Comparison of ENCODE assay signal across 9 cellular contexts in genomic region chr9:109120204-109120789, GRCh38. TPM values are rescaled to one million over a fixed set of nuclear protein-coding genes. Genes with fewer than 3 reads are reported as not detected.
A peak's percentile ranks its signal among the peaks of the same experiment; 100 is the strongest.
DNase-seq lines count a peak whose midpoint lies in the region; ATAC-seq and TF ChIP-seq lines count a peak whose summit lies in the region.
"Had no signal": no experiment of that assay in that cellular context is flagged by ENCODE, and none has a peak within 500 bp of the region (broad histone marks: within the 10 kb centered on the region; RNA-seq: fewer than 3 reads in every experiment).

No MANE protein-coding gene starts in this region.

- no peaks in the 10 kb centered on the region for H3K27me3 ChIP-seq in GM23248 (replicated peaks; ENCODE audit: insufficient read depth)
- no peaks in the 10 kb centered on the region for H3K27me3 ChIP-seq in OCI-LY3 (ENCODE audit: low read depth, low read length)
- H3K27me3 ChIP-seq in ectodermal cell (ENCODE audit: control insufficient read depth, insufficient read depth, low read length, poor library complexity, severe bottlenecking), result no peaks in the 10 kb centered on the region
- H3K27me3 ChIP-seq in trophoblast cell (ENCODE audit: insufficient read depth, low read length), result no peaks in the 10 kb centered on the region

- H3K79me1 ChIP-seq in trophoblast cell (ENCODE audit: low read length), result peaks cover 7% of the 10 kb centered on the region

- H4K12ac ChIP-seq in trophoblast cell (ENCODE audit: low read depth, low read length), result no peak overlapping the region

- H4K91ac ChIP-seq in trophoblast cell (ENCODE audit: low read depth, low read length), result no peak overlapping the region

- no peak overlapping the region for H2BK5ac ChIP-seq in trophoblast cell (ENCODE audit: low read depth, low read length, poor library complexity)

- H3K4me2 ChIP-seq in GM23248 (ENCODE audit: unreplicated experiment) (peak overlapping the region; percentile 73), OCI-LY3 (ENCODE audit: low read length) (peak overlapping the region; percentile 93), trophoblast cell (ENCODE audit: low read length) (peak overlapping the region; percentile 39)

- DNase-seq in GM23248 (no peak), trophoblast cell (peak; percentile 69 to 90), NCI-H774 (lab: John Stamatoyannopoulos, UW) (no peak), COR-L47 (lab: John Stamatoyannopoulos, UW) (no peak), posterior cingulate gyrus (no peak)

- no peak for TF ChIP-seq CTCF in OCI-LY3 (IDR thresholded peaks at IDR 0.05; ENCODE audit: low read depth, low read length)

- H2AK5ac ChIP-seq in trophoblast cell (ENCODE audit: low read length), result no peak overlapping the region

- no peak overlapping the region for H2BK12ac ChIP-seq in trophoblast cell (ENCODE audit: low read length)

- no peak overlapping the region for H3K4ac ChIP-seq in trophoblast cell (ENCODE audit: low read depth, low read length)

- H3K4me3 ChIP-seq in GM23248 (peak overlapping the region; percentile 49), OCI-LY3 (ENCODE audit: low read length) (peak overlapping the region; percentile 77), ectodermal cell (ENCODE audit: insufficient read depth, low read depth, low read length) (peak overlapping the region; percentile 96), trophoblast cell (ENCODE audit: low read depth, low read length) (no peak overlapping the region)

- in situ Hi-C loops in GM23248 (cut with MboI), result no loop called here

- no peak for ATAC-seq in GM21737 (IDR thresholded peaks at IDR 0.05; ENCODE audit: unreplicated experiment)

- peak overlapping the region; percentile 88 for H2AFZ ChIP-seq in GM23248
- H2AFZ ChIP-seq in OCI-LY3 (ENCODE audit: low read depth, low read length), result peak overlapping the region; percentile 90
- H2AFZ ChIP-seq in trophoblast cell (ENCODE audit: insufficient read depth, low read length, poor library complexity), result peak overlapping the region; percentile 66

- H4K8ac ChIP-seq in trophoblast cell (ENCODE audit: low read depth, low read length), result peak overlapping the region; percentile 80

- intact Hi-C loops in posterior cingulate gyrus (cut with DNase I), result no loop called here

- H4K20me1 ChIP-seq in GM23248 (ENCODE audit: insufficient read depth) (0 out of 2 replicates have a peak, but pooled peaks cover 10% of the 10 kb centered on the region), OCI-LY3 (ENCODE audit: insufficient read depth, low read length) (peaks cover 33% of the 10 kb centered on the region)

- peaks cover 40% of the 10 kb centered on the region for H3K79me2 ChIP-seq in GM23248 (ENCODE audit: insufficient read depth)
- H3K79me2 ChIP-seq in OCI-LY3 (ENCODE audit: low read length), result peaks cover 43% of the 10 kb centered on the region
- peaks cover 20% of the 10 kb centered on the region for H3K79me2 ChIP-seq in trophoblast cell (ENCODE audit: control insufficient read depth, insufficient read depth, low read length, poor library complexity)

- H3K9me2 ChIP-seq in GM23248 (ENCODE audit: insufficient read depth), result no peaks in the 10 kb centered on the region

- H3K36me3 ChIP-seq in GM23248 (ENCODE audit: low read depth) (no peaks in the 10 kb centered on the region), OCI-LY3 (replicated peaks; ENCODE audit: low read depth, low read length) (peaks cover 13% of the 10 kb centered on the region), ectodermal cell (ENCODE audit: control insufficient read depth, insufficient read depth, low read length) (no peaks in the 10 kb centered on the region), trophoblast cell (ENCODE audit: control insufficient read depth in 1 of 2, insufficient read depth in 2 of 2, low read length in 2 of 2) (no peaks in the 10 kb centered on the region)

- no peak overlapping the region for H3K18ac ChIP-seq in trophoblast cell (ENCODE audit: low read length)

- WGBS in GM23248 (ENCODE audit: low coverage in 1 of 2, low lambda C conversion rate in 2 of 2, missing lambda C conversion rate in 2 of 2), 2 experiments, result 27 to 30% methylated on average over 13 of the region's 13 CpGs
- 40 to 47% methylated on average over 11 to 13 of the region's 13 CpGs for WGBS in ectodermal cell, 2 experiments
- WGBS in trophoblast cell (ENCODE audit: extremely low coverage, insufficient coverage, insufficient read length), result no CpG with 5 or more reads among the region's 13 CpGs

- peak overlapping the region; percentile 49; the same call in 1 of the 2 replicates for H3K9ac ChIP-seq in GM23248
- peak overlapping the region; percentile 79 for H3K9ac ChIP-seq in OCI-LY3 (ENCODE audit: low read length)
- H3K9ac ChIP-seq in trophoblast cell (ENCODE audit: low read length), result no peak overlapping the region

- H3K14ac ChIP-seq in trophoblast cell (ENCODE audit: low read length), result no peak overlapping the region

- no peak overlapping the region for H2BK120ac ChIP-seq in trophoblast cell (ENCODE audit: insufficient read depth, low read length, poor library complexity)

- no peaks in the 10 kb centered on the region; the same call in none of the 2 replicates for H3F3A ChIP-seq in GM23248 (ENCODE audit: insufficient read depth)

- no peak overlapping the region for H3K23ac ChIP-seq in trophoblast cell (ENCODE audit: low read length)

- H3K9me3 ChIP-seq in GM23248 (ENCODE audit: low read depth) (no peaks in the 10 kb centered on the region), OCI-LY3 (ENCODE audit: insufficient read depth, low read length) (no peaks in the 10 kb centered on the region), ectodermal cell (ENCODE audit: control insufficient read depth, low read length) (no peaks in the 10 kb centered on the region), trophoblast cell (ENCODE audit: insufficient read depth, low read depth, low read length) (no peaks in the 10 kb centered on the region)

- H3K27ac ChIP-seq in GM23248 (no peak overlapping the region), OCI-LY3 (ENCODE audit: low read length) (peak overlapping the region; percentile 36; the same call in 1 of the 2 replicates), ectodermal cell (ENCODE audit: insufficient read depth, low read depth, low read length, poor library complexity, severe bottlenecking) (no peak overlapping the region), trophoblast cell (ENCODE audit: low read depth, low read length) (no peak overlapping the region)

- H3K4me1 ChIP-seq in GM23248 (ENCODE audit: insufficient read depth) (peaks cover 18% of the 10 kb centered on the region), OCI-LY3 (ENCODE audit: low read length) (peaks cover 32% of the 10 kb centered on the region), ectodermal cell (ENCODE audit: control insufficient read depth, insufficient read depth, low read length) (peaks cover 13% of the 10 kb centered on the region), trophoblast cell (ENCODE audit: control insufficient read depth in 1 of 2, insufficient read depth in 2 of 2, low read length in 2 of 2) (peaks cover 3 to 12% of the 10 kb centered on the region in 2 experiments)

RNA-seq across cellular contexts. Expression of gene TMEM245, which starts 0.6 kb away (rescaled TPM):
- total RNA-seq in GM23248 (2014; rRNA removed; shearing (Covaris generic)), result 30.2 and 43.8 TPM in 2 replicates
- polyA plus RNA-seq in GM23248 (2016; fragmentation: Nextera tagmentation; extraction: Ambion mirVana), result 20.7 and 20.8 TPM in 2 replicates
- polyA plus RNA-seq in ectodermal cell (2013, experiment 1 of 4), result 48.6 TPM
- polyA plus RNA-seq in ectodermal cell (2013, experiment 2 of 4), result 61.1 TPM
- 47.4 TPM for polyA plus RNA-seq in ectodermal cell (2013, experiment 3 of 4)
- 55.6 TPM for polyA plus RNA-seq in ectodermal cell (2013, experiment 4 of 4)
- 48.2 and 49.2 TPM in 2 replicates for polyA plus RNA-seq in trophoblast cell (2013)

RNA-seq across cellular contexts. Expression of gene FRRS1L, which starts 46.8 kb away (rescaled TPM):
- under 0.01 TPM in 1 of 2 replicates, not detected in the other for total RNA-seq in GM23248 (2014; rRNA removed; shearing (Covaris generic))
- 0.20 TPM in 1 of 2 replicates, not detected in the other for polyA plus RNA-seq in GM23248 (2016; fragmentation: Nextera tagmentation; extraction: Ambion mirVana)
- polyA plus RNA-seq in ectodermal cell (2013, experiment 1 of 4), result 0.91 TPM
- 1.9 TPM for polyA plus RNA-seq in ectodermal cell (2013, experiment 2 of 4)
- polyA plus RNA-seq in ectodermal cell (2013, experiment 3 of 4), result 1.6 TPM
- 2.3 TPM for polyA plus RNA-seq in ectodermal cell (2013, experiment 4 of 4)
- polyA plus RNA-seq in trophoblast cell (2013), result 0.04 and 0.10 TPM in 2 replicates
- total RNA-seq: fibroblast of villous mesenchyme had no signal

Comparison
In these comparisons a context has a peak if more than half of its experiments do, and no peak if none do; other contexts are left out.
1. DNase-seq: peak in trophoblast cell (2 of 2); none in GM23248 (single experiment), NCI-H774 (single experiment), COR-L47 (single experiment) and posterior cingulate gyrus (0 of 10).
2. H3K4me2 ChIP-seq: peak in every context shown above with its lines; median percentile 93 in OCI-LY3; 73 in GM23248; 39 in trophoblast cell.
3. Peak in every context shown above with its lines, with median percentiles within 50 percentile points of each other: H2AFZ ChIP-seq.